Comparison of ENCODE assay signal across 9 cellular contexts in genomic region chr9:2570615-2571479, GRCh38. TPM values are rescaled to one million over a fixed set of nuclear protein-coding genes. Genes with fewer than 3 reads are reported as not detected.
DNase-seq lines count a peak whose midpoint lies in the region; ATAC-seq, FAIRE-seq and TF ChIP-seq lines count a peak whose summit lies in the region.
"Had no signal": no experiment of that assay in that cellular context is flagged by ENCODE, and none has a peak within 500 bp of the region (broad histone marks: within the 10 kb centered on the region; RNA-seq: fewer than 3 reads in every experiment).

No MANE protein-coding gene starts in this region.

- intact Hi-C loops in left lung (cut with DNase I) (no loop called here), stomach (cut with DNase I; ENCODE audit: low total_unique reads) (no loop called here)

- peaks cover 33% of the 10 kb centered on the region for H3K4me1 Mint-ChIP-seq in astrocyte (ENCODE audit: low read depth, unreplicated experiment)
- H3K4me1 Mint-ChIP-seq: central memory CD8-positive, alpha-beta T cell had no signal

- WGBS in stomach, 5 donors: 17 to 33% (median 24%) methylated on average over 7 of the region's 7 CpGs

- no peak overlapping the region for H3K4me3 Mint-ChIP-seq in astrocyte (ENCODE audit: unreplicated experiment)
- H3K4me3 Mint-ChIP-seq: central memory CD8-positive, alpha-beta T cell had no signal

- FAIRE-seq in astrocyte (lab: Jason Lieb, UNC): no peak

- DNase-seq in AG10803 (ENCODE audit: low read depth) (peak; percentile 48), NCI-H2227 (lab: John Stamatoyannopoulos, UW; ENCODE audit: unreplicated experiment) (peak; percentile 16), astrocyte (ENCODE audit: low read depth) (peak; percentile 83), left lung (peak in 1 of 2 donors; percentile 62), stomach (peak; percentile 87), germinal center (ENCODE audit: low spot score) (no peak)

- no peak overlapping the region for H3K27ac ChIP-seq in astrocyte (ENCODE audit: low read depth, low read length)
- H3K27ac ChIP-seq in left lung: no peak overlapping the region
- peak overlapping the region in 4 of 5 donors; percentile 30 to 43 (median 34) for H3K27ac ChIP-seq in stomach

- no peaks in the 10 kb centered on the region for H3K9me3 ChIP-seq in astrocyte (ENCODE audit: insufficient read depth, low read depth, low read length)
- H3K9me3 ChIP-seq in left lung: no peaks in the 10 kb centered on the region
- H3K9me3 ChIP-seq in stomach: no peaks in the 10 kb centered on the region

- TF ChIP-seq CTCF in AG10803 (conservative IDR thresholded peaks at IDR 0.05; ENCODE audit: low read length): no peak
- TF ChIP-seq CTCF in astrocyte (IDR thresholded peaks at IDR 0.05; ENCODE audit: insufficient read depth, low read depth, low read length): no peak
- no peak for TF ChIP-seq CTCF in left lung (IDR thresholded peaks at IDR 0.05)
- no peak for TF ChIP-seq CTCF in stomach (IDR thresholded peaks at IDR 0.05)

- H3K9ac ChIP-seq in astrocyte (ENCODE audit: low read length): no peak overlapping the region

- no peaks in the 10 kb centered on the region for H3K27me3 ChIP-seq in astrocyte (ENCODE audit: insufficient read depth, low read length)
- no peaks in the 10 kb centered on the region for H3K27me3 ChIP-seq in left lung
- H3K27me3 ChIP-seq in stomach: no peaks in the 10 kb centered on the region

- H3K36me3 ChIP-seq in astrocyte (ENCODE audit: insufficient read depth, low read length) (no peaks in the 10 kb centered on the region), left lung (no peaks in the 10 kb centered on the region), stomach (no peaks in the 10 kb centered on the region)

- TF ChIP-seq POLR2A in stomach (IDR thresholded peaks at IDR 0.05): no peak

- peak overlapping the region; percentile 36 for H3K4me2 ChIP-seq in astrocyte (ENCODE audit: low read length)

- no peaks in the 10 kb centered on the region for H4K20me1 ChIP-seq in astrocyte (ENCODE audit: insufficient read depth, low read length)

- no peaks in the 10 kb centered on the region for H3K9me3 Mint-ChIP-seq in astrocyte (ENCODE audit: unreplicated experiment)
- H3K9me3 Mint-ChIP-seq: central memory CD8-positive, alpha-beta T cell had no signal

- peaks cover 1% of the 10 kb centered on the region for H3K36me3 Mint-ChIP-seq in astrocyte (ENCODE audit: low read depth, unreplicated experiment)

- TF ChIP-seq EP300 in stomach (IDR thresholded peaks at IDR 0.05): no peak

- no peaks in the 10 kb centered on the region for H3K27me3 Mint-ChIP-seq in astrocyte (ENCODE audit: low read depth, unreplicated experiment)
- H3K27me3 Mint-ChIP-seq: central memory CD8-positive, alpha-beta T cell had no signal

- peaks cover 9% of the 10 kb centered on the region for H3K4me1 ChIP-seq in astrocyte (ENCODE audit: insufficient read depth, low read length)
- peaks cover 0 to 3% of the 10 kb centered on the region in 2 donors for H3K4me1 ChIP-seq in left lung
- peaks cover 9 to 14% (median 13%) of the 10 kb centered on the region in 4 donors for H3K4me1 ChIP-seq in stomach

- H2AFZ ChIP-seq in astrocyte (ENCODE audit: low read depth, low read length): no peak overlapping the region

- peak overlapping the region; percentile 75 for H3K27ac Mint-ChIP-seq in astrocyte (ENCODE audit: unreplicated experiment)

- H3K79me2 ChIP-seq in astrocyte (ENCODE audit: insufficient read depth, low read length): no peaks in the 10 kb centered on the region

- H3K4me3 ChIP-seq in AG10803 (ENCODE audit: low read length) (no peak overlapping the region), astrocyte (ENCODE audit: insufficient read depth, low read depth, low read length) (no peak overlapping the region), left lung (no peak overlapping the region), stomach (no peak overlapping the region)

- ATAC-seq in GM18519 (IDR thresholded peaks at IDR 0.05; ENCODE audit: low FRiP score, unreplicated experiment): peak; percentile 73
- ATAC-seq in HG03103 (IDR thresholded peaks at IDR 0.05; ENCODE audit: low read depth, unreplicated experiment): peak; percentile 93
- peak; percentile 75 for ATAC-seq in left lung

RNA-seq across cellular contexts. Expression of gene VLDLR, which starts 50.7 kb away (rescaled TPM):
- total RNA-seq in astrocyte (52.3 and 63.2 TPM in 2 replicates), left lung (10 to 100 TPM; 19.8 to 20.8 TPM), stomach (100 to 1,000 TPM in 1 of 5 donors, 10 to 100 TPM in 2, 1 to 10 TPM in 2; 3.2 to 110 (median 21.3) TPM)
- 1 to 10 TPM; 2.1 to 7.0 (median 2.8) TPM for polyA plus RNA-seq in stomach

Comparison
In these comparisons a context has a peak if more than half of its experiments do, and no peak if none do; other contexts are left out.
1. H3K27ac ChIP-seq: peak in stomach (4 of 5); none in astrocyte (single experiment) and left lung (0 of 2).
2. Peak in every context shown above with its lines, with median percentiles within 50 percentile points of each other: ATAC-seq.